In the genomic region with DNA sequence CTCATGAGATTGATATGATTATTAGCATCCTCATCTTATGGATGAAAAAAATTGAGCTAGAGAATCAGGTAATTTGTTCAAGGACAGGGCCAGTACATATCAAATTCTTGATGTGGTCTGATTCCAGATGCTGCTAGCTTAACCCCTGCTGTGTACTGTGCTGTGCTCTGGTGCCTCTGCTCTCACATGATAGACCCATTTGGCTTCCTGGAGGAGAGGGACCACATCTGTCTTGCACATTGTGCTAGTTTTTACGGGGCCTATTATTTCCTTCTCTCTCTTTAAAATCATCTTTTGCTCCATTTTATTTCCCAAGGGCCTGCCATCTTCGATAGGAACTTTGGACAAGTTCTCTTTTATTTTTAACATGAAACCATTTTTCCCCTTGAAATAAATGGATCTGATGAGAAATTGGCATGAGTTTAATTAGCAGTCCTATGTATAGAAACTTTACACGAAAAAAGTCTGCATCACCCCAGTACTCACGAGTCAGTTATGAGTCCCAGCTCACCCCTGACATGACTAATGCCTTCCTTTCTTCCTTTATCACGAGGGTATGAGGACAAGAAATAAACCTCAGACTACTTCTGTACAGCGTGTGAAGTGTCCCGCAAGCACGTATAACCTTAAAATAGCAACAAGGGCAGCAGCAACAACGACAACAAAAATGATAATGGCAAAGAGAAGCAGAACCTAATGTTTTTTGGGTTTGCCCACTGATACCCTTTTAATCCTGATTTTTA, we compare ENCODE assay signal across 8 cellular contexts. TPM values are rescaled to one million over a fixed set of nuclear protein-coding genes. Genes with fewer than 3 reads are reported as not detected.
DNase-seq lines count a peak whose midpoint lies in the region; ATAC-seq and TF ChIP-seq lines count a peak whose summit lies in the region.

No MANE protein-coding gene starts in this region.

- no peaks in the 10 kb centered on the region for H3K9me2 ChIP-seq in PC-9 (ENCODE audit: insufficient read depth)

- intact Hi-C loops in testis (cut with DNase I; ENCODE audit: low total_unique reads): no loop called here
- intact Hi-C loops in PC-9 (cut with micrococcal nuclease; ENCODE audit: unreplicated experiment): no loop called here

- H4K20me1 ChIP-seq in PC-9 (ENCODE audit: insufficient read depth): no peaks in the 10 kb centered on the region

- peak; percentile 66 for ATAC-seq in GM18520 (IDR thresholded peaks at IDR 0.05; ENCODE audit: unreplicated experiment)
- ATAC-seq in HG02678 (IDR thresholded peaks at IDR 0.05; ENCODE audit: unreplicated experiment): peak; percentile 59
- ATAC-seq in GM19467 (IDR thresholded peaks at IDR 0.05; ENCODE audit: unreplicated experiment): no peak

- no peaks in the 10 kb centered on the region for H3K9me3 ChIP-seq in testis
- H3K9me3 ChIP-seq in PC-9 (ENCODE audit: insufficient read depth, low read depth): no peaks in the 10 kb centered on the region

- no peak overlapping the region for H3K4me2 ChIP-seq in PC-9

- TF ChIP-seq POLR2A in testis (IDR thresholded peaks at IDR 0.05): no peak

- H3K27ac ChIP-seq in testis: no peak overlapping the region
- no peak overlapping the region for H3K27ac ChIP-seq in PC-9

- no peak for TF ChIP-seq CTCF in testis (IDR thresholded peaks at IDR 0.05)
- no peak for TF ChIP-seq CTCF in PC-9 (conservative IDR thresholded peaks at IDR 0.05)

- BruUV-seq in PC-9 (replicated peaks; lab: Mats Ljungman, UMichigan): no TSS peak

- H3K27me3 ChIP-seq in testis: no peaks in the 10 kb centered on the region
- no peaks in the 10 kb centered on the region for H3K27me3 ChIP-seq in PC-9 (ENCODE audit: insufficient read depth, low read depth)

- CTCF ChIA-PET in PC-9 (lab: Charles Lee): no interaction called here

- peak; percentile 95 for DNase-seq in RKO (ENCODE audit: low spot score)
- peak; percentile 82 for DNase-seq in glomerular visceral epithelial cell (ENCODE audit: extremely low spot score)
- no peak for DNase-seq in mucosa of gallbladder (ENCODE audit: low spot score)
- DNase-seq in testis: no peak
- DNase-seq in PC-9: no peak

- no peaks in the 10 kb centered on the region for H3K79me2 ChIP-seq in PC-9 (ENCODE audit: low read depth)

- no peaks in the 10 kb centered on the region for H3F3A ChIP-seq in PC-9 (ENCODE audit: insufficient read depth, low read depth)

- no peak overlapping the region for H3K4me3 ChIP-seq in testis
- no peak overlapping the region for H3K4me3 ChIP-seq in PC-9

- no peaks in the 10 kb centered on the region for H3K4me1 ChIP-seq in testis
- no peaks in the 10 kb centered on the region for H3K4me1 ChIP-seq in PC-9 (replicated peaks; ENCODE audit: insufficient read depth)

- POLR2A ChIA-PET in PC-9 (lab: Charles Lee; ENCODE audit: unreplicated experiment): no interaction called here

- H3K36me3 ChIP-seq in testis (ENCODE audit: low read depth, missing control alignments): no peaks in the 10 kb centered on the region
- H3K36me3 ChIP-seq in PC-9 (ENCODE audit: low read depth): no peaks in the 10 kb centered on the region

- H2AFZ ChIP-seq in PC-9: no peak overlapping the region

- WGBS in testis, 2 donors: 72 to 77% methylated on average over 9 of the region's 9 CpGs

RNA-seq across cellular contexts. Expression of a gene that starts 26.5 kb away (rescaled TPM):
- total RNA-seq in mucosa of gallbladder (3.9 TPM), testis (1 to 10 TPM; 4.0 to 5.4 TPM), PC-9 (2021) (46.8 and 50.7 TPM in 2 replicates)
- polyA plus RNA-seq in testis (ENCODE audit: insufficient read depth, low read depth, low replicate concordance): 7.0 TPM

Comparison
In these comparisons a context has a peak if more than half of its experiments do, and no peak if none do; other contexts are left out.
1. DNase-seq: peak in RKO (single experiment) and glomerular visceral epithelial cell (single experiment); none in mucosa of gallbladder (single experiment), testis (single experiment) and PC-9 (0 of 2).